Comparison of ENCODE assay signal across 10 cellular contexts in the genomic region with DNA sequence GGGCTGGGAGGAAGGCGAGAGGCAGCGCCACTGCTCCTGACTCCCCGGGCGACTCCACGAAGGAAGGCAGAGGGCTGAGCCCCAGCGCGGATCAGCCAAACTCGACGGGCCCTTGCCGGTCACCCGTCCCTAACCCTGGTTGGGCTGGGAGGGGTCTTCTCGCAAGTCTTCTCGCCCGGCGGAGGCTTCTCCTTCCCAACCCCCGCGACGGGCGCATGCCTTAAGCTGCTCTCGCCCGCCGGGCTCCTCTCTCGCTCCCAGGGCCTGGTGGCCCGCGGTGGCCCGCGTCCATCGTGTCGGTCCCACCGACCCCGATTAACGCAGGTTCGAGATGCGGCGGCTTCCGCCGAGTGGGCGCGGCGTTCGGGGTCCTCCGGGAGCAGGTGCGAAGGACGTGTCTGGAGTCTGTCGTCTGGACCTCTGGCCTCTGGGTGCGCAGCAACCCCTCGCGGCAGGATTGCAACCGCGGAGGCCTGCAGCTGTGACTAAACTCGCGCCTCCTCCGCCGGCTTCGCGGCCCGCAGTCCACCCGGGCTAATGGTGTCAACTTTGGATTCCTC. TPM values are rescaled to one million over a fixed set of nuclear protein-coding genes. Genes with fewer than 3 reads are reported as not detected.
DNase-seq lines count a peak whose midpoint lies in the region; ATAC-seq and TF ChIP-seq lines count a peak whose summit lies in the region.
"Had no signal": no experiment of that assay in that cellular context is flagged by ENCODE, and none has a peak within 500 bp of the region (broad histone marks: within the 10 kb centered on the region; RNA-seq: fewer than 3 reads in every experiment).

No MANE protein-coding gene starts in this region.

- H3K9me3 ChIP-seq in endodermal cell (ENCODE audit: control insufficient read depth, low read length) (no peaks in the 10 kb centered on the region), lung (ENCODE audit: control insufficient read depth in 2 of 2, insufficient read depth in 1 of 2, low read length in 1 of 2) (peaks cover 0 to 10% of the 10 kb centered on the region in 2 donors), thoracic aorta (no peaks in the 10 kb centered on the region)

- intact Hi-C loops in activated CD4-positive, alpha-beta T cell treated with anti-CD3 and anti-CD28 coated beads for 36 hours (cut with DNase I, micrococcal nuclease), result no loop called here

- H3K9ac ChIP-seq in endodermal cell (ENCODE audit: extremely low read depth, low read length, poor library complexity, severe bottlenecking), result no peak overlapping the region
- H3K9ac ChIP-seq: BLaER1 treated with 17β-estradiol and CSF1 and Interleukin-3, amounts not matched to agents 10 nM and 100 nM had no signal

- peak; percentile 27 for DNase-seq in activated CD4-positive, alpha-beta T cell treated with anti-CD3 and anti-CD28 coated beads for 36 hours
- no peak for DNase-seq in activated CD4-positive, alpha-beta T cell treated with anti-CD3 and anti-CD28 coated beads for 1 hour
- DNase-seq in endodermal cell (peak; percentile 86), lung (ENCODE audit: low spot score) (no peak), thoracic aorta (ENCODE audit: low spot score) (no peak), SIG-M5 (lab: John Stamatoyannopoulos, UW) (no peak), cerebellar nuclear complex (lab: John Stamatoyannopoulos, UW) (no peak), inferior parietal cortex (ENCODE audit: extremely low spot score) (no peak)

- peaks cover 2% of the 10 kb centered on the region for H3K9me3 Mint-ChIP-seq in activated CD4-positive, alpha-beta T cell treated with anti-CD3 and anti-CD28 coated beads for 36 hours (ENCODE audit: low read depth)
- peaks cover 19% of the 10 kb centered on the region for H3K9me3 Mint-ChIP-seq in endodermal cell

- H3K27me3 Mint-ChIP-seq in activated CD4-positive, alpha-beta T cell treated with anti-CD3 and anti-CD28 coated beads for 36 hours, result peaks cover 59% of the 10 kb centered on the region
- peaks cover 92% of the 10 kb centered on the region for H3K27me3 Mint-ChIP-seq in endodermal cell (ENCODE audit: insufficient read depth)

- H3K27ac Mint-ChIP-seq in activated CD4-positive, alpha-beta T cell treated with anti-CD3 and anti-CD28 coated beads for 36 hours, result no peak overlapping the region
- H3K27ac Mint-ChIP-seq in endodermal cell, result no peak overlapping the region

- WGBS in endodermal cell (ENCODE audit: insufficient coverage in 1 of 2, insufficient read length in 1 of 2), 2 experiments, result 43 to 74% methylated on average over 28 to 58 of the region's 58 CpGs
- WGBS in lung, 2 donors, result 1 to 4% methylated on average over 52 to 58 of the region's 58 CpGs

- POLR2A ChIA-PET in activated CD4-positive, alpha-beta T cell treated with anti-CD3 and anti-CD28 coated beads for 36 hours (lab: Charles Lee), result interaction anchor here (0.6 kb wide), 1 partner anchor 14 kb away, joined by 4 read pairs; no protein-coding TSS in a partner anchor

- CTCF ChIA-PET in activated CD4-positive, alpha-beta T cell treated with anti-CD3 and anti-CD28 coated beads for 36 hours (lab: Charles Lee), result interaction anchor here (0.6 to 1.7 kb wide), 5 partner anchors 23 to 70 kb away, joined by 3 to 6 read pairs (median 5); no protein-coding TSS in a partner anchor

- peak; percentile 71 for TF ChIP-seq CTCF in endodermal cell (conservative IDR thresholded peaks at IDR 0.05)
- no peak for TF ChIP-seq CTCF in lung (IDR thresholded peaks at IDR 0.05; ENCODE audit: control extremely low read depth, extremely low read depth)
- peak; percentile 27 for TF ChIP-seq CTCF in thoracic aorta (IDR thresholded peaks at IDR 0.05)

- H3K36me3 ChIP-seq in endodermal cell (ENCODE audit: control insufficient read depth, insufficient read depth, low read length) (no peaks in the 10 kb centered on the region), lung (ENCODE audit: control insufficient read depth in 2 of 2, insufficient read depth in 2 of 2, low read length in 2 of 2) (no peaks in the 10 kb centered on the region), thoracic aorta (no peaks in the 10 kb centered on the region)
- H3K36me3 ChIP-seq: BLaER1 treated with 17β-estradiol and CSF1 and Interleukin-3, amounts not matched to agents 10 nM and 100 nM had no signal

- peaks cover 24% of the 10 kb centered on the region for H3K27me3 ChIP-seq in endodermal cell (ENCODE audit: control insufficient read depth, insufficient read depth, low read length, poor library complexity, severe bottlenecking)
- H3K27me3 ChIP-seq in lung (ENCODE audit: control insufficient read depth, insufficient read depth), result no peaks in the 10 kb centered on the region
- no peaks in the 10 kb centered on the region for H3K27me3 ChIP-seq in thoracic aorta (replicated peaks; ENCODE audit: insufficient read depth)
- H3K27me3 ChIP-seq: BLaER1 treated with 17β-estradiol and CSF1 and Interleukin-3, amounts not matched to agents 10 nM and 100 nM had no signal

- H3K27ac ChIP-seq in endodermal cell (ENCODE audit: low read depth, low read length), result no peak overlapping the region
- no peak overlapping the region for H3K27ac ChIP-seq in lung (ENCODE audit: low read depth in 1 of 2, low read length in 1 of 2)
- H3K27ac ChIP-seq in thoracic aorta, result no peak overlapping the region
- H3K27ac ChIP-seq: BLaER1 treated with 17β-estradiol and CSF1 and Interleukin-3, amounts not matched to agents 10 nM and 100 nM; VCaP had no signal

- H3K4me3 Mint-ChIP-seq in activated CD4-positive, alpha-beta T cell treated with anti-CD3 and anti-CD28 coated beads for 36 hours, result no peak overlapping the region
- H3K4me3 Mint-ChIP-seq in endodermal cell, result peak overlapping the region; percentile 42

- H3K4me1 ChIP-seq in endodermal cell (ENCODE audit: control insufficient read depth, insufficient read depth, low read length) (no peaks in the 10 kb centered on the region), lung (ENCODE audit: control insufficient read depth in 2 of 2, insufficient read depth in 2 of 2, low read length in 2 of 2) (peaks cover 0 to 7% of the 10 kb centered on the region in 2 donors), thoracic aorta (ENCODE audit: control insufficient read depth in 1 of 2, low read depth in 2 of 2) (peaks cover 7 to 9% of the 10 kb centered on the region in 2 donors)
- H3K4me1 ChIP-seq: BLaER1 treated with 17β-estradiol and CSF1 and Interleukin-3, amounts not matched to agents 10 nM and 100 nM had no signal

- peaks cover 6% of the 10 kb centered on the region for H3K4me1 Mint-ChIP-seq in activated CD4-positive, alpha-beta T cell treated with anti-CD3 and anti-CD28 coated beads for 36 hours
- H3K4me1 Mint-ChIP-seq in endodermal cell, result no peaks in the 10 kb centered on the region

- no peak overlapping the region for H3K4me3 ChIP-seq in endodermal cell (ENCODE audit: low read length)
- H3K4me3 ChIP-seq in lung, result no peak overlapping the region
- H3K4me3 ChIP-seq in thoracic aorta, result peak overlapping the region; percentile 61
- H3K4me3 ChIP-seq: BLaER1 treated with 17β-estradiol and CSF1 and Interleukin-3, amounts not matched to agents 10 nM and 100 nM had no signal

- no peaks in the 10 kb centered on the region for H3K36me3 Mint-ChIP-seq in activated CD4-positive, alpha-beta T cell treated with anti-CD3 and anti-CD28 coated beads for 36 hours (ENCODE audit: low read depth)
- no peaks in the 10 kb centered on the region for H3K36me3 Mint-ChIP-seq in endodermal cell (ENCODE audit: low read depth)

- ATAC-seq in activated CD4-positive, alpha-beta T cell treated with anti-CD3 and anti-CD28 coated beads for 36 hours, result peak; percentile 42
- ATAC-seq in lung (ENCODE audit: insufficient read depth, low FRiP score) (peak; percentile 6), thoracic aorta (ENCODE audit: insufficient number of reproducible peaks, low FRiP score, low read depth) (no peak)

RNA-seq across cellular contexts. Expression of gene PPM1J, which starts 29.0 kb away (rescaled TPM):
- total RNA-seq in activated CD4-positive, alpha-beta T cell treated with anti-CD3 and anti-CD28 coated beads for 36 hours, result under 1 TPM; 0.75 to 0.88 TPM
- total RNA-seq in endodermal cell, result 1 to 10 TPM; 3.1 to 5.7 TPM
- 3.6 TPM for polyA plus RNA-seq in endodermal cell (2013, experiment 1 of 2)
- 1.7 TPM for polyA plus RNA-seq in endodermal cell (2013, experiment 2 of 2)
- total RNA-seq in lung, result under 1 TPM in 1 of 2 donors, not detected in 1; 0.64 TPM
- under 1 TPM; 0.45 to 0.92 TPM for polyA plus RNA-seq in lung
- 1 to 10 TPM; 2.3 to 2.7 TPM for total RNA-seq in thoracic aorta

RNA-seq across cellular contexts. Expression of gene RHOC, which starts 37.2 kb away (rescaled TPM):
- 10 to 100 TPM; 32.8 to 45.7 TPM for total RNA-seq in activated CD4-positive, alpha-beta T cell treated with anti-CD3 and anti-CD28 coated beads for 36 hours
- 100 to 1,000 TPM; 168 to 171 TPM for total RNA-seq in endodermal cell
- polyA plus RNA-seq in endodermal cell (2013, experiment 1 of 2), result 115 TPM
- polyA plus RNA-seq in endodermal cell (2013, experiment 2 of 2), result 123 TPM
- 100 to 1,000 TPM; 125 to 211 TPM for total RNA-seq in lung
- polyA plus RNA-seq in lung, result 100 to 1,000 TPM; 169 to 243 TPM
- total RNA-seq in thoracic aorta, result 100 to 1,000 TPM; 297 to 378 TPM

Comparison
In these comparisons a context has a peak if more than half of its experiments do, and no peak if none do; other contexts are left out.
1. DNase-seq: peak in activated CD4-positive, alpha-beta T cell treated with anti-CD3 and anti-CD28 coated beads for 36 hours (single experiment) and endodermal cell (single experiment); none in activated CD4-positive, alpha-beta T cell treated with anti-CD3 and anti-CD28 coated beads for 1 hour (single experiment), lung (single experiment), thoracic aorta (single experiment), SIG-M5 (single experiment), cerebellar nuclear complex (0 of 2) and inferior parietal cortex (single experiment).